In the genomic region with DNA sequence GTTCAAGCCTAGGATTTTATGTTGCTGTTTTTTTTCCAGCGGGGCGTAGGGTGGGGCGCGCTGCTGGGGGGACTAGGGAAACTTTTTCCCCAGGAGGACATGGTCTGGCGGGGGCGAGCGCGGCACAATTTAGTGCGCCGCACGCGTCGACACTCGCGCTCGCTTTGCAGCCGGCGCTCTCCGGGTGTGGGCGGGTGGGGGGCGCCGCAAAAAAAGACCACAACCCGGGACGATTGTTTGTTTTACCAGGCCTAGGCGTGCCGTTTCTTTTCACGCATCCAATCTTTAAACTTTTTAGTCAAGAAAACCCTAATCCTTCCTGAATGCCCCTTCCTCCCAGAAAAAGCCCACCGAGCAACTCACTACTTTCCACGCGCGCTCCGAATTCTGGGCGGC, we compare ENCODE assay signal across 1 cellular context.
TF ChIP-seq lines count a peak whose summit lies in the region.

No MANE protein-coding gene starts in this region.

TF ChIP-seq in WTC11, 78 proteins besides CTCF, POLR2A, EP300 and RAD21 (continued from another document):
- TF ChIP-seq, protein P1, sequence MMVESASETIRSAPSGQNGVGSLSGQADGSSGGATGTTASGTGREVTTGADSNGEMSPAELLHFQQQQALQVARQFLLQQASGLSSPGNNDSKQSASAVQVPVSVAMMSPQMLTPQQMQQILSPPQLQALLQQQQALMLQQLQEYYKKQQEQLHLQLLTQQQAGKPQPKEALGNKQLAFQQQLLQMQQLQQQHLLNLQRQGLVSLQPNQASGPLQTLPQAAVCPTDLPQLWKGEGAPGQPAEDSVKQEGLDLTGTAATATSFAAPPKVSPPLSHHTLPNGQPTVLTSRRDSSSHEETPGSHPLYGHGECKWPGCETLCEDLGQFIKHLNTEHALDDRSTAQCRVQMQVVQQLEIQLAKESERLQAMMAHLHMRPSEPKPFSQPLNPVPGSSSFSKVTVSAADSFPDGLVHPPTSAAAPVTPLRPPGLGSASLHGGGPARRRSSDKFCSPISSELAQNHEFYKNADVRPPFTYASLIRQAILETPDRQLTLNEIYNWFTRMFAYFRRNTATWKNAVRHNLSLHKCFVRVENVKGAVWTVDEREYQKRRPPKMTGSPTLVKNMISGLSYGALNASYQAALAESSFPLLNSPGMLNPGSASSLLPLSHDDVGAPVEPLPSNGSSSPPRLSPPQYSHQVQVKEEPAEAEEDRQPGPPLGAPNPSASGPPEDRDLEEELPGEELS (CRISPR knock-in tag; IDR thresholded peaks at IDR 0.05): no peak
- no peak for TF ChIP-seq ZBTB21 (CRISPR knock-in tag; IDR thresholded peaks at IDR 0.05; ENCODE audit: borderline replicate concordance)
- 0 out of 2 replicates have a peak, but pooled peaks have one; percentile 14 for TF ChIP-seq ERG (CRISPR knock-in tag; IDR thresholded peaks at IDR 0.05)
- TF ChIP-seq, protein P2, sequence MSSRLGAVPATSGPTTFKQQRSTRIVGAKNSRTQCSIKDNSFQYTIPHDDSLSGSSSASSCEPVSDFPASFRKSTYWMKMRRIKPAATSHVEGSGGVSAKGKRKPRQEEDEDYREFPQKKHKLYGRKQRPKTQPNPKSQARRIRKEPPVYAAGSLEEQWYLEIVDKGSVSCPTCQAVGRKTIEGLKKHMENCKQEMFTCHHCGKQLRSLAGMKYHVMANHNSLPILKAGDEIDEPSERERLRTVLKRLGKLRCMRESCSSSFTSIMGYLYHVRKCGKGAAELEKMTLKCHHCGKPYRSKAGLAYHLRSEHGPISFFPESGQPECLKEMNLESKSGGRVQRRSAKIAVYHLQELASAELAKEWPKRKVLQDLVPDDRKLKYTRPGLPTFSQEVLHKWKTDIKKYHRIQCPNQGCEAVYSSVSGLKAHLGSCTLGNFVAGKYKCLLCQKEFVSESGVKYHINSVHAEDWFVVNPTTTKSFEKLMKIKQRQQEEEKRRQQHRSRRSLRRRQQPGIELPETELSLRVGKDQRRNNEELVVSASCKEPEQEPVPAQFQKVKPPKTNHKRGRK (CRISPR knock-in tag; IDR thresholded peaks at IDR 0.05; ENCODE audit: borderline replicate concordance): no peak
- 0 out of 2 replicates have a peak, but pooled peaks have one; percentile 45 for TF ChIP-seq PRRX2 (CRISPR knock-in tag; IDR thresholded peaks at IDR 0.05)
- no peak for TF ChIP-seq MXD4 (CRISPR knock-in tag; IDR thresholded peaks at IDR 0.05; ENCODE audit: borderline replicate concordance)
- TF ChIP-seq MAX (CRISPR knock-in tag; IDR thresholded peaks at IDR 0.05): 0 out of 2 replicates have a peak, but pooled peaks have one; percentile 14
